In genomic region chr3:50122071-50122470, GRCh38 we compare ENCODE assay signal across 14 cellular contexts. TPM values are rescaled to one million over a fixed set of nuclear protein-coding genes. Genes with fewer than 3 reads are reported as not detected.
DNase-seq lines count a peak whose midpoint lies in the region; ATAC-seq, FAIRE-seq and TF ChIP-seq lines count a peak whose summit lies in the region.
"Had no signal": no experiment of that assay in that cellular context is flagged by ENCODE, and none has a peak within 500 bp of the region (broad histone marks: within the 10 kb centered on the region; RNA-seq: fewer than 3 reads in every experiment).

No MANE protein-coding gene starts in this region.

- intact Hi-C loops in CD4-positive, alpha-beta T cell (cut with DNase I, micrococcal nuclease), result loop anchor here in 1 of 2 experiments (1.0 kb wide), 1 partner anchor 151 kb away; no protein-coding TSS in a partner anchor
- intact Hi-C loops in HepG2 (cut with micrococcal nuclease; ENCODE audit: unreplicated experiment), result loop anchor here (5.0 kb wide), 1 partner anchor 50 kb away; no protein-coding TSS in a partner anchor

- peaks cover 42% of the 10 kb centered on the region for H3K36me3 Mint-ChIP-seq in CD4-positive, alpha-beta T cell (ENCODE audit: low read depth)
- H3K36me3 Mint-ChIP-seq in HFFc6 (ENCODE audit: low read depth), result peaks cover 9% of the 10 kb centered on the region
- peaks cover 47% of the 10 kb centered on the region for H3K36me3 Mint-ChIP-seq in central memory CD8-positive, alpha-beta T cell (ENCODE audit: insufficient read depth)

- POLR2A ChIA-PET in CD4-positive, alpha-beta T cell (lab: Charles Lee), result no interaction called here
- POLR2A ChIA-PET in HepG2 (lab: Yijun Ruan, JAX), result interaction anchor here (1.3 to 3.2 kb wide), 3 partner anchors 15 to 99 kb away, joined by 3 to 12 read pairs (median 3); no protein-coding TSS in a partner anchor

- H3K27me3 Mint-ChIP-seq in CD4-positive, alpha-beta T cell, result no peaks in the 10 kb centered on the region
- peaks cover 16% of the 10 kb centered on the region for H3K27me3 Mint-ChIP-seq in HFFc6 (ENCODE audit: insufficient read depth)
- no peaks in the 10 kb centered on the region for H3K27me3 Mint-ChIP-seq in central memory CD8-positive, alpha-beta T cell
- H3K27me3 Mint-ChIP-seq: progenitor cell of endocrine pancreas had no signal

- in situ Hi-C loops in HepG2 (cut with HindIII; ENCODE audit: extremely low pct_ligation_motif_present, low pct_unique_long_range_greater_than_20kb), result loop anchor here (5.0 kb wide), 1 partner anchor 65 kb away; no protein-coding TSS in a partner anchor

- TF ChIP-seq CTCF in CD4-positive, alpha-beta T cell (IDR thresholded peaks at IDR 0.05), result no peak
- TF ChIP-seq CTCF in HFFc6 (IDR thresholded peaks at IDR 0.05), result no peak
- TF ChIP-seq CTCF in HepG2 (CRISPR knock-in tag; IDR thresholded peaks at IDR 0.05), result no peak

- BruUV-seq in HepG2 (replicated peaks; lab: Mats Ljungman, UMichigan), result no TSS peak

- H3K79me2 ChIP-seq in HepG2 (ENCODE audit: insufficient read depth, low read length), result no peaks in the 10 kb centered on the region

- TF ChIP-seq POLR2A in HepG2 (IDR thresholded peaks at IDR 0.05; ENCODE audit: insufficient read depth in 1 of 2, low read depth in 2 of 2, low read length in 2 of 2), result no peak

- no peak overlapping the region for H3K4me2 ChIP-seq in HepG2 (ENCODE audit: low read depth, low read length)

- H3K9me3 Mint-ChIP-seq in CD4-positive, alpha-beta T cell, result no peaks in the 10 kb centered on the region
- no peaks in the 10 kb centered on the region for H3K9me3 Mint-ChIP-seq in HFFc6
- no peaks in the 10 kb centered on the region for H3K9me3 Mint-ChIP-seq in central memory CD8-positive, alpha-beta T cell

- no peak for TF ChIP-seq RAD21 in HepG2 (CRISPR knock-in tag; IDR thresholded peaks at IDR 0.05)

- no peak overlapping the region for H3K9ac ChIP-seq in HepG2 (ENCODE audit: insufficient read depth, low read depth, low read length)

- no peak overlapping the region for H2AFZ ChIP-seq in HepG2 (ENCODE audit: low read length)

- no peak overlapping the region for H3K4me3 ChIP-seq in HepG2 (replicated peaks in 1 of 3; ENCODE audit: insufficient read depth in 1 of 3, low read depth in 2 of 3, low read length in 3 of 3)
- H3K4me3 ChIP-seq: ascending aorta, thoracic aorta had no signal

- peaks cover 2% of the 10 kb centered on the region; the same call in 1 of the 2 replicates for H4K20me1 ChIP-seq in HepG2 (ENCODE audit: insufficient read depth, low read length)

- no peak for TF ChIP-seq EP300 in HepG2 (IDR thresholded peaks at IDR 0.05; ENCODE audit: low read depth in 2 of 2, low read length in 2 of 2)
- no peak for TF ChIP-seq EP300 in HepG2 (CRISPR knock-in tag; IDR thresholded peaks at IDR 0.05; ENCODE audit: borderline replicate concordance)

- no peaks in the 10 kb centered on the region for H3K27me3 ChIP-seq in CD4-positive, alpha-beta T cell (ENCODE audit: control insufficient read depth, insufficient read depth, low read length)
- H3K27me3 ChIP-seq in HepG2 (ENCODE audit: control insufficient read depth in 1 of 2, insufficient read depth in 2 of 2, low read length in 2 of 2), result peaks cover 0 to 6% of the 10 kb centered on the region in 2 experiments; a peak in 2 of 5 replicates
- H3K27me3 ChIP-seq: ascending aorta, BE2C had no signal

- ATAC-seq in CD4-positive, alpha-beta T cell (ENCODE audit: poor library complexity), result no peak
- ATAC-seq in central memory CD8-positive, alpha-beta T cell (replicated peaks; ENCODE audit: extremely low read depth, poor library complexity, severe bottlenecking), result no peak
- ATAC-seq in HepG2 (peak; percentile 2), GM21447 (IDR thresholded peaks at IDR 0.05; ENCODE audit: unreplicated experiment) (no peak), GM19035 (IDR thresholded peaks at IDR 0.05; ENCODE audit: unreplicated experiment) (no peak), GM18858 (IDR thresholded peaks at IDR 0.05; ENCODE audit: unreplicated experiment) (no peak)

- H3K27ac Mint-ChIP-seq in CD4-positive, alpha-beta T cell, result peak overlapping the region; percentile 61
- peak overlapping the region; percentile 52 for H3K27ac Mint-ChIP-seq in HFFc6
- H3K27ac Mint-ChIP-seq in central memory CD8-positive, alpha-beta T cell (ENCODE audit: low read depth), result peak overlapping the region; percentile 61

- DNase-seq in CD4-positive, alpha-beta T cell, result no peak
- DNase-seq in HFFc6 (no peak), HepG2 (ENCODE audit: low spot score) (peak; percentile 14), GM19240 (ENCODE audit: insufficient read length, low spot score) (no peak)
- no peak for DNase-seq in central memory CD8-positive, alpha-beta T cell (ENCODE audit: low spot score in 2 of 2)
- DNase-seq: DMS79, SIG-M5 had no signal

- H3K27ac ChIP-seq in CD4-positive, alpha-beta T cell (ENCODE audit: low read depth, low read length), result no peak overlapping the region
- no peak overlapping the region for H3K27ac ChIP-seq in HepG2 (ENCODE audit: extremely low read length, insufficient read depth, low read length)
- H3K27ac ChIP-seq: ascending aorta, thoracic aorta had no signal

- H3K4me1 ChIP-seq in HepG2 (ENCODE audit: insufficient read depth, low read length), result peaks cover 21% of the 10 kb centered on the region

- H3K4me1 Mint-ChIP-seq in CD4-positive, alpha-beta T cell (ENCODE audit: low read depth), result peaks cover 6% of the 10 kb centered on the region
- H3K4me1 Mint-ChIP-seq in HFFc6 (ENCODE audit: low read depth), result peaks cover 33% of the 10 kb centered on the region
- H3K4me1 Mint-ChIP-seq in central memory CD8-positive, alpha-beta T cell, result peaks cover 11% of the 10 kb centered on the region

- no peak overlapping the region for H3K4me3 Mint-ChIP-seq in CD4-positive, alpha-beta T cell
- no peak overlapping the region; the same call in 1 of the 2 replicates for H3K4me3 Mint-ChIP-seq in HFFc6
- H3K4me3 Mint-ChIP-seq in central memory CD8-positive, alpha-beta T cell, result no peak overlapping the region

- WGBS in HepG2 (ENCODE audit: low lambda C conversion rate), result 71% methylated on average over 2 of the region's 2 CpGs

- FAIRE-seq in HepG2 (lab: Jason Lieb, UNC), result no peak

- CTCF ChIA-PET in CD4-positive, alpha-beta T cell (lab: Charles Lee), result interaction anchor here (1.0 to 2.0 kb wide), 2 partner anchors 32 to 104 kb away, joined by 3 to 7 read pairs; no protein-coding TSS in a partner anchor
- CTCF ChIA-PET in HepG2 (lab: Yijun Ruan, JAX; ENCODE audit: low intra/inter-chr PET ratio, low total read pairs), result interaction anchor here (1.1 to 2.8 kb wide), 5 partner anchors 32 to 104 kb away, joined by 3 to 50 read pairs (median 10); partner anchors contain the start of genes GNAT1 and SEMA3F

- H3K9me3 ChIP-seq in CD4-positive, alpha-beta T cell (ENCODE audit: control insufficient read depth, low read length), result no peaks in the 10 kb centered on the region
- H3K9me3 ChIP-seq in HepG2 (ENCODE audit: low read length), result no peaks in the 10 kb centered on the region
- H3K9me3 ChIP-seq: ascending aorta, BE2C, thoracic aorta had no signal

- H3K36me3 ChIP-seq in HepG2 (replicated peaks in 1 of 2; ENCODE audit: control insufficient read depth in 1 of 2, insufficient read depth in 2 of 2, low read length in 2 of 2), result peaks cover 11 to 34% of the 10 kb centered on the region in 2 experiments

RNA-seq across cellular contexts. Expression of gene SEMA3F, which starts 33.1 kb away (rescaled TPM):
- total RNA-seq in CD4-positive, alpha-beta T cell, result 1 to 10 TPM in 1 of 2 experiments, under 1 TPM in 1; 0.22 to 1.1 TPM
- total RNA-seq in HFFc6 (2021; fragmentation: NEBNext Ultra II Directional; extraction: Animal tissue kit (Norgen Biotek cat#: 25700)), result 10 to 100 TPM; 20.5 to 35.6 (median 22.8) TPM
- 3.6 and 7.6 TPM in 2 replicates for total RNA-seq in HepG2 (2016; rRNA removed; fragmentation: Illumina TruSeq; extraction: Trizol)
- 1.5 and 1.7 TPM in 2 replicates for total RNA-seq in HepG2 (2016; cell fraction: cytosol; rRNA removed; fragmentation: Illumina TruSeq; extraction: Trizol; ENCODE audit: low read depth)
- 3.6 and 8.8 TPM in 2 replicates for total RNA-seq in HepG2 (2016; cell fraction: insoluble cytoplasmic fraction; rRNA removed; fragmentation: Illumina TruSeq; extraction: Trizol)
- 4.9 and 5.4 TPM in 2 replicates for total RNA-seq in HepG2 (2016; cell fraction: membrane; rRNA removed; fragmentation: Illumina TruSeq; extraction: Trizol)
- 8.8 and 9.1 TPM in 2 replicates for total RNA-seq in HepG2 (2016; cell fraction: nucleus; rRNA removed; fragmentation: Illumina TruSeq; extraction: Trizol)
- 14.8 and 17.2 TPM in 2 replicates for polyA plus RNA-seq in HepG2 (2011; rRNA removed)
- polyA plus RNA-seq in HepG2 (2011; cell fraction: cytosol; rRNA removed), result 13.5 and 13.7 TPM in 2 replicates
- polyA plus RNA-seq in HepG2 (2011; cell fraction: nucleus; rRNA removed), result 22.1 and 33.2 TPM in 2 replicates
- 9.5 and 12.9 TPM in 2 replicates for polyA plus RNA-seq in HepG2 (2012)
- polyA plus RNA-seq in HepG2 (2016; cell fraction: cytosol; fragmentation: Illumina TruSeq; extraction: Trizol; ENCODE audit: low read depth), result 2.0 and 2.5 TPM in 2 replicates
- polyA plus RNA-seq in HepG2 (2016; cell fraction: insoluble cytoplasmic fraction; fragmentation: Illumina TruSeq; extraction: Trizol; ENCODE audit: low read depth), result 6.6 and 7.1 TPM in 2 replicates
- polyA plus RNA-seq in HepG2 (2016; cell fraction: membrane; fragmentation: Illumina TruSeq; extraction: Trizol; ENCODE audit: low read depth), result 5.8 and 6.2 TPM in 2 replicates
- 22.2 and 24.9 TPM in 2 replicates for polyA plus RNA-seq in HepG2 (2016; cell fraction: nucleus; fragmentation: Illumina TruSeq; extraction: Trizol; ENCODE audit: insufficient read depth, low read depth)
- 63.3 and 65.7 TPM in 2 replicates for polyA minus RNA-seq in HepG2 (2011; rRNA and poly(A)+ RNA removed; ENCODE audit: low replicate concordance)
- 14.4 and 15.7 TPM in 2 replicates for polyA minus RNA-seq in HepG2 (2011; cell fraction: cytosol; rRNA and poly(A)+ RNA removed)
- 7.2 and 9.3 TPM in 2 replicates for polyA minus RNA-seq in HepG2 (2011; cell fraction: nucleus; rRNA and poly(A)+ RNA removed)

RNA-seq across cellular contexts. Expression of gene RBM5, which starts 33.4 kb away (rescaled TPM):
- total RNA-seq in CD4-positive, alpha-beta T cell, result 100 to 1,000 TPM; 324 to 330 TPM
- 10 to 100 TPM; 69.3 to 83.8 (median 78.5) TPM for total RNA-seq in HFFc6 (2021; fragmentation: NEBNext Ultra II Directional; extraction: Animal tissue kit (Norgen Biotek cat#: 25700))
- 65.0 and 106 TPM in 2 replicates for total RNA-seq in HepG2 (2016; rRNA removed; fragmentation: Illumina TruSeq; extraction: Trizol)
- 28.2 and 29.4 TPM in 2 replicates for total RNA-seq in HepG2 (2016; cell fraction: cytosol; rRNA removed; fragmentation: Illumina TruSeq; extraction: Trizol; ENCODE audit: low read depth)
- 57.8 and 102 TPM in 2 replicates for total RNA-seq in HepG2 (2016; cell fraction: insoluble cytoplasmic fraction; rRNA removed; fragmentation: Illumina TruSeq; extraction: Trizol)
- 21.6 and 27.7 TPM in 2 replicates for total RNA-seq in HepG2 (2016; cell fraction: membrane; rRNA removed; fragmentation: Illumina TruSeq; extraction: Trizol)
- total RNA-seq in HepG2 (2016; cell fraction: nucleus; rRNA removed; fragmentation: Illumina TruSeq; extraction: Trizol), result 176 and 216 TPM in 2 replicates
- polyA plus RNA-seq in HepG2 (2011; rRNA removed), result 204 and 254 TPM in 2 replicates
- 65.2 and 69.9 TPM in 2 replicates for polyA plus RNA-seq in HepG2 (2011; cell fraction: cytosol; rRNA removed)
- 615 and 653 TPM in 2 replicates for polyA plus RNA-seq in HepG2 (2011; cell fraction: nucleus; rRNA removed)
- 78.9 and 117 TPM in 2 replicates for polyA plus RNA-seq in HepG2 (2012)
- 2.8 and 3.1 TPM in 2 replicates for polyA plus RNA-seq in HepG2 (2016; cell fraction: cytosol; fragmentation: Illumina TruSeq; extraction: Trizol; ENCODE audit: low read depth)
- polyA plus RNA-seq in HepG2 (2016; cell fraction: insoluble cytoplasmic fraction; fragmentation: Illumina TruSeq; extraction: Trizol; ENCODE audit: low read depth), result 44.4 and 46.1 TPM in 2 replicates
- 4.0 and 7.3 TPM in 2 replicates for polyA plus RNA-seq in HepG2 (2016; cell fraction: membrane; fragmentation: Illumina TruSeq; extraction: Trizol; ENCODE audit: low read depth)
- 371 and 412 TPM in 2 replicates for polyA plus RNA-seq in HepG2 (2016; cell fraction: nucleus; fragmentation: Illumina TruSeq; extraction: Trizol; ENCODE audit: insufficient read depth, low read depth)
- 201 and 212 TPM in 2 replicates for polyA minus RNA-seq in HepG2 (2011; rRNA and poly(A)+ RNA removed; ENCODE audit: low replicate concordance)
- polyA minus RNA-seq in HepG2 (2011; cell fraction: cytosol; rRNA and poly(A)+ RNA removed), result 50.6 and 64.3 TPM in 2 replicates
- polyA minus RNA-seq in HepG2 (2011; cell fraction: nucleus; rRNA and poly(A)+ RNA removed), result 340 and 438 TPM in 2 replicates
